ENCODE assay signal across 8 cellular contexts in the genomic region with DNA sequence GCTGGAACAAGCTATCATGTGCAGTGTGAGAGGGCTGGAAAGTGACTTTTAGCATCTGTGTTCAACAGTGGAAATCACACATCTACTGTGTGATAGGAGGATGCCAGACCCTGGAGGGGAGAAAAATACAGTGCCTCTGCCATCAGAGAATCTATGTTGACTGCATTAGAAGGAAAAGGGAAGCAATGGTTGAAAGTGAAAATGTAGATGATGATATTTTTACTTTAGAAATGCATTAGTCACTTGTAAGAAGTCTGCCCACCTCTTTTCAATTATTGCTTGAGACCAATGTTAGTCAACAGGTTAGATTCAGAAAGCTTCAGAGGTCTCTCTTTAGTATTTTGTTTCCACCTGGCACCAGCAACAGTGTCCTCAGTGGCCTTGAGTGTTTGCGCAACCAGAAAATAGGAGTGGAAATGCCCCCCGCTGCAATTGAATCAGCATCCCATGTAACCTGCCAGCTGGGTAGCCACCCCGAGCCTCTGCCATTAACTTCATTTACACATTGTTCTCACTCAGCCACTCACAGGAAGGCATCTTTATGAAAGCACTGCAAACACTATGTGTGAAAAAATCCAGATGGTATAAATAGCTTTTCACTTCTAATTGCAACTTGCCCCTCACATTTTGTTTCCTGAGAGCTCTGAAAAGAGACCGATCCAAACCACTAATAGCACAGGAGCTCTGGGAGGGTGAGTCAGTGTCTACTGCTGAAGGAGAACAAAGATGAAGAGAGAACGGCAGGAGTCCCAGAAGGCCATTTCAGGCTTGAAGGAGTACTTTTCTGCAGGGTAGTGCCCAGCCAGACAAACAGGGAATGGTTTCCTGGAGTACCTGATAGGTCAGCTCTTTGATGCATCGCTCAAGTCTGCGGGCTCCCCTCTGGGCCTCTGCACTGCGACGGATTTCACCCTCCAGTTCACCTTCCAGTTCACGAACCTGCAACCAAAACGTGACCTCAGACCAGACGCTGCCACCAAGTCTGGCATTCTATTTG.
DNase-seq lines count a peak whose midpoint lies in the region; ATAC-seq, FAIRE-seq and TF ChIP-seq lines count a peak whose summit lies in the region.

No MANE protein-coding gene starts in this region.

- peaks cover 26% of the 10 kb centered on the region for H3K4me1 Mint-ChIP-seq in activated naive CD8-positive, alpha-beta T cell treated with anti-CD3 and anti-CD28 coated beads for 36 hours
- no peaks in the 10 kb centered on the region; the same call in 1 of the 2 replicates for H3K4me1 Mint-ChIP-seq in HFFc6 (ENCODE audit: low read depth)

- no peaks in the 10 kb centered on the region for H3K27me3 ChIP-seq in tibial nerve

- TF ChIP-seq POLR2A in tibial nerve (IDR thresholded peaks at IDR 0.05): no peak

- H3K4me3 ChIP-seq in tibial nerve: no peak overlapping the region

- peak; percentile 94 for FAIRE-seq in GM18507 (lab: Jason Lieb, UNC)

- ATAC-seq in GM21717 (IDR thresholded peaks at IDR 0.05; ENCODE audit: unreplicated experiment): peak; percentile 78

- H3K27ac Mint-ChIP-seq in activated naive CD8-positive, alpha-beta T cell treated with anti-CD3 and anti-CD28 coated beads for 36 hours: peak overlapping the region; percentile 62
- H3K27ac Mint-ChIP-seq in HFFc6: no peak overlapping the region

- H3K36me3 Mint-ChIP-seq in activated naive CD8-positive, alpha-beta T cell treated with anti-CD3 and anti-CD28 coated beads for 36 hours: no peaks in the 10 kb centered on the region
- no peaks in the 10 kb centered on the region for H3K36me3 Mint-ChIP-seq in HFFc6 (ENCODE audit: low read depth)

- no peak overlapping the region for H3K27ac ChIP-seq in tibial nerve

- WGBS in tibial nerve, 2 donors: 63 to 66% methylated on average over 12 of the region's 12 CpGs

- H3K9me3 Mint-ChIP-seq in activated naive CD8-positive, alpha-beta T cell treated with anti-CD3 and anti-CD28 coated beads for 36 hours: no peaks in the 10 kb centered on the region
- H3K9me3 Mint-ChIP-seq in HFFc6: no peaks in the 10 kb centered on the region

- peaks cover 0 to 9% (median 0%) of the 10 kb centered on the region in 4 donors for H3K4me1 ChIP-seq in tibial nerve

- peaks cover 4% of the 10 kb centered on the region for H3K27me3 Mint-ChIP-seq in activated naive CD8-positive, alpha-beta T cell treated with anti-CD3 and anti-CD28 coated beads for 36 hours
- peaks cover 7% of the 10 kb centered on the region for H3K27me3 Mint-ChIP-seq in HFFc6 (ENCODE audit: insufficient read depth)

- no peak overlapping the region for H3K4me3 Mint-ChIP-seq in activated naive CD8-positive, alpha-beta T cell treated with anti-CD3 and anti-CD28 coated beads for 36 hours
- no peak overlapping the region for H3K4me3 Mint-ChIP-seq in HFFc6

- H3K36me3 ChIP-seq in tibial nerve: no peaks in the 10 kb centered on the region

- TF ChIP-seq CTCF in HFFc6 (IDR thresholded peaks at IDR 0.05) (no peak), tibial nerve (IDR thresholded peaks at IDR 0.05) (no peak)

- DNase-seq in GM18507 (ENCODE audit: extremely low spot score, insufficient read length, low read depth) (no peak), M059J (ENCODE audit: low read depth) (peak; percentile 42), NCI-H2171 (lab: John Stamatoyannopoulos, UW) (no peak), OCI-M2 (lab: John Stamatoyannopoulos, UW; ENCODE audit: unreplicated experiment) (no peak), HFFc6 (no peak), tibial nerve (ENCODE audit: low spot score in 2 of 2) (no peak)
- DNase-seq in activated naive CD8-positive, alpha-beta T cell treated with anti-CD3 and anti-CD28 coated beads for 36 hours: peak; percentile 22

- no peak for TF ChIP-seq EP300 in tibial nerve (IDR thresholded peaks at IDR 0.05)

- H3K9me3 ChIP-seq in tibial nerve: no peaks in the 10 kb centered on the region

Comparison
In these comparisons a context has a peak if more than half of its experiments do, and no peak if none do; other contexts are left out.
1. DNase-seq: peak in M059J (single experiment) and activated naive CD8-positive, alpha-beta T cell treated with anti-CD3 and anti-CD28 coated beads for 36 hours (single experiment); none in GM18507 (single experiment), NCI-H2171 (single experiment), OCI-M2 (single experiment), HFFc6 (single experiment) and tibial nerve (0 of 2).